ENCODE assay signal across 1 cellular context in the genomic region with DNA sequence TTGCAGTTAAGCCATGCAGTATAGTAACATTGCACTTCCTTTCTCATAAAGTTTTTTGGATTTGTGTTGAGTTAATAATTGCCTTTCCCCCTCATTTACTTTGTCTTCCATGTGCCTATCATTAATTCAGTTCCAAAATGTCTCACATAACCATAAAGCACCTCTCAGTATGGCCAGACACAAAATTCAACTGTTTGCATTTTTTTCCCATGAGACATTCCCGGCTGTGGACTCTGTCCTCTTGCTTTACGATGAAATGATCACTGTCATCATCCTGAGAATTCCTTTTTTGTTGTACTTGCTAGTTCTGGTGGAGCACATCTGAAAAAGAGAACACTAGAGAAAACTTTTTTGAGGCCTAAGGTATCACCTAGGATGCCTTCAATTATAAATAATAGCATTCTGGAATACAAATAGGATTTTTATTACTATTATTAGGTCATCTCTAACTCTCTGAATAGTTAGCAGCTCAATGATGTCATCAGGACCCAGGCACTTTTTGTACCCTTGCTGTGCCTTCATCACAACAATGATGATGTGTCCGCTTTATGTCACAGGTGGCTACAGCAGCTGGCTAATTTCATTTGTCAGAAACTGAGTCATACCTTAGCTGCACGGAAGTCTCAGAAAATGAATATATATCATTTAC.
A peak's percentile ranks its signal among the peaks of the same experiment; 100 is the strongest.
TF ChIP-seq lines count a peak whose summit lies in the region.

No MANE protein-coding gene starts in this region.

TF ChIP-seq in HepG2, 621 proteins besides CTCF, POLR2A, EP300 and RAD21 (continued from another document):
- TF ChIP-seq KMT2B (CRISPR knock-in tag; IDR thresholded peaks at IDR 0.05) (no peak), MTA3 (CRISPR knock-in tag; IDR thresholded peaks at IDR 0.05) (no peak), MLLT10 (CRISPR knock-in tag; IDR thresholded peaks at IDR 0.05) (no peak), ATF4 (CRISPR knock-in tag; IDR thresholded peaks at IDR 0.05) (peak in 1 of 2 experiments; percentile 46; a peak in 1 of 4 replicates), SAP130 (CRISPR knock-in tag; IDR thresholded peaks at IDR 0.05; ENCODE audit: low read depth) (peak; percentile 50), ZNF570 (CRISPR knock-in tag; IDR thresholded peaks at IDR 0.05; ENCODE audit: borderline replicate concordance) (no peak), IRX3 (CRISPR knock-in tag; IDR thresholded peaks at IDR 0.05; ENCODE audit: borderline replicate concordance, low read depth) (no peak), ZNF121 (CRISPR knock-in tag; IDR thresholded peaks at IDR 0.05) (no peak), HOXA9 (CRISPR knock-in tag; IDR thresholded peaks at IDR 0.05; ENCODE audit: borderline replicate concordance) (no peak), ZNF644 (CRISPR knock-in tag; IDR thresholded peaks at IDR 0.05; ENCODE audit: low read depth) (no peak; the same call in 1 of the 2 replicates), ZBTB21 (CRISPR knock-in tag; IDR thresholded peaks at IDR 0.05) (peak; percentile 74; the same call in 1 of the 2 replicates), NCOR1 (IDR thresholded peaks at IDR 0.05; ENCODE audit: borderline replicate concordance, low read length) (peak; percentile 51; the same call in 1 of the 2 replicates), RARG (CRISPR knock-in tag; IDR thresholded peaks at IDR 0.05; ENCODE audit: low read depth) (no peak), KLF16 (CRISPR knock-in tag; IDR thresholded peaks at IDR 0.05) (no peak), ELF3 (CRISPR knock-in tag; IDR thresholded peaks at IDR 0.05) (0 out of 2 replicates have a peak, but pooled peaks have one; percentile 36), EHMT2 (IDR thresholded peaks at IDR 0.05; ENCODE audit: borderline replicate concordance, low read depth, low read length) (no peak), ZNF616 (CRISPR knock-in tag; IDR thresholded peaks at IDR 0.05; ENCODE audit: low read depth) (no peak), SRSF1 (optimal IDR thresholded peaks at IDR 0.05; ENCODE audit: low read depth, low read length) (no peak), ZBTB20 (CRISPR knock-in tag; IDR thresholded peaks at IDR 0.05; ENCODE audit: borderline replicate concordance, low read depth) (no peak), ZNF24 (IDR thresholded peaks at IDR 0.05) (peak; percentile 88), TEAD3 (CRISPR knock-in tag; optimal IDR thresholded peaks at IDR 0.05; ENCODE audit: borderline replicate concordance) (peak; percentile 94), RFX3 (CRISPR knock-in tag; IDR thresholded peaks at IDR 0.05) (no peak), ZNF383 (CRISPR knock-in tag; IDR thresholded peaks at IDR 0.05; ENCODE audit: borderline replicate concordance) (no peak), ZNF280D (CRISPR knock-in tag; IDR thresholded peaks at IDR 0.05) (no peak), ZBTB1 (CRISPR knock-in tag; IDR thresholded peaks at IDR 0.05; ENCODE audit: borderline replicate concordance) (no peak), RFXAP (CRISPR knock-in tag; IDR thresholded peaks at IDR 0.05; ENCODE audit: borderline replicate concordance) (no peak), SOX13 (IDR thresholded peaks at IDR 0.05) (no peak), SOX13 (CRISPR knock-in tag; conservative IDR thresholded peaks at IDR 0.05 in 1 of 2, IDR thresholded peaks at IDR 0.05 in 1 of 2) (peak in 1 of 2 experiments; percentile 27; a peak in 1 of 4 replicates), ZNF264 (CRISPR knock-in tag; IDR thresholded peaks at IDR 0.05) (no peak), ZNF143 (CRISPR knock-in tag; IDR thresholded peaks at IDR 0.05) (no peak)
- TF ChIP-seq, protein P1, sequence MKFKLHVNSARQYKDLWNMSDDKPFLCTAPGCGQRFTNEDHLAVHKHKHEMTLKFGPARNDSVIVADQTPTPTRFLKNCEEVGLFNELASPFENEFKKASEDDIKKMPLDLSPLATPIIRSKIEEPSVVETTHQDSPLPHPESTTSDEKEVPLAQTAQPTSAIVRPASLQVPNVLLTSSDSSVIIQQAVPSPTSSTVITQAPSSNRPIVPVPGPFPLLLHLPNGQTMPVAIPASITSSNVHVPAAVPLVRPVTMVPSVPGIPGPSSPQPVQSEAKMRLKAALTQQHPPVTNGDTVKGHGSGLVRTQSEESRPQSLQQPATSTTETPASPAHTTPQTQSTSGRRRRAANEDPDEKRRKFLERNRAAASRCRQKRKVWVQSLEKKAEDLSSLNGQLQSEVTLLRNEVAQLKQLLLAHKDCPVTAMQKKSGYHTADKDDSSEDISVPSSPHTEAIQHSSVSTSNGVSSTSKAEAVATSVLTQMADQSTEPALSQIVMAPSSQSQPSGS (CRISPR knock-in tag; IDR thresholded peaks at IDR 0.05): peak; percentile 81
- TF ChIP-seq, protein P2, sequence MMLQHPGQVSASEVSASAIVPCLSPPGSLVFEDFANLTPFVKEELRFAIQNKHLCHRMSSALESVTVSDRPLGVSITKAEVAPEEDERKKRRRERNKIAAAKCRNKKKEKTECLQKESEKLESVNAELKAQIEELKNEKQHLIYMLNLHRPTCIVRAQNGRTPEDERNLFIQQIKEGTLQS (CRISPR knock-in tag; IDR thresholded peaks at IDR 0.05): peak; percentile 59; the same call in 1 of the 2 replicates
- TF ChIP-seq, protein P3, sequence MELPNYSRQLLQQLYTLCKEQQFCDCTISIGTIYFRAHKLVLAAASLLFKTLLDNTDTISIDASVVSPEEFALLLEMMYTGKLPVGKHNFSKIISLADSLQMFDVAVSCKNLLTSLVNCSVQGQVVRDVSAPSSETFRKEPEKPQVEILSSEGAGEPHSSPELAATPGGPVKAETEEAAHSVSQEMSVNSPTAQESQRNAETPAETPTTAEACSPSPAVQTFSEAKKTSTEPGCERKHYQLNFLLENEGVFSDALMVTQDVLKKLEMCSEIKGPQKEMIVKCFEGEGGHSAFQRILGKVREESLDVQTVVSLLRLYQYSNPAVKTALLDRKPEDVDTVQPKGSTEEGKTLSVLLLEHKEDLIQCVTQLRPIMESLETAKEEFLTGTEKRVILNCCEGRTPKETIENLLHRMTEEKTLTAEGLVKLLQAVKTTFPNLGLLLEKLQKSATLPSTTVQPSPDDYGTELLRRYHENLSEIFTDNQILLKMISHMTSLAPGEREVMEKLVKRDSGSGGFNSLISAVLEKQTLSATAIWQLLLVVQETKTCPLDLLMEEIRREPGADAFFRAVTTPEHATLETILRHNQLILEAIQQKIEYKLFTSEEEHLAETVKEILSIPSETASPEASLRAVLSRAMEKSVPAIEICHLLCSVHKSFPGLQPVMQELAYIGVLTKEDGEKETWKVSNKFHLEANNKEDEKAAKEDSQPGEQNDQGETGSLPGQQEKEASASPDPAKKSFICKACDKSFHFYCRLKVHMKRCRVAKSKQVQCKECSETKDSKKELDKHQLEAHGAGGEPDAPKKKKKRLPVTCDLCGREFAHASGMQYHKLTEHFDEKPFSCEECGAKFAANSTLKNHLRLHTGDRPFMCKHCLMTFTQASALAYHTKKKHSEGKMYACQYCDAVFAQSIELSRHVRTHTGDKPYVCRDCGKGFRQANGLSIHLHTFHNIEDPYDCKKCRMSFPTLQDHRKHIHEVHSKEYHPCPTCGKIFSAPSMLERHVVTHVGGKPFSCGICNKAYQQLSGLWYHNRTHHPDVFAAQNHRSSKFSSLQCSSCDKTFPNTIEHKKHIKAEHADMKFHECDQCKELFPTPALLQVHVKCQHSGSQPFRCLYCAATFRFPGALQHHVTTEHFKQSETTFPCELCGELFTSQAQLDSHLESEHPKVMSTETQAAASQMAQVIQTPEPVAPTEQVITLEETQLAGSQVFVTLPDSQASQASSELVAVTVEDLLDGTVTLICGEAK (IDR thresholded peaks at IDR 0.05): peak; percentile 54
- TF ChIP-seq, protein P3 (CRISPR knock-in tag; IDR thresholded peaks at IDR 0.05): no peak; the same call in 1 of the 2 replicates
- TF ChIP-seq, protein P4, sequence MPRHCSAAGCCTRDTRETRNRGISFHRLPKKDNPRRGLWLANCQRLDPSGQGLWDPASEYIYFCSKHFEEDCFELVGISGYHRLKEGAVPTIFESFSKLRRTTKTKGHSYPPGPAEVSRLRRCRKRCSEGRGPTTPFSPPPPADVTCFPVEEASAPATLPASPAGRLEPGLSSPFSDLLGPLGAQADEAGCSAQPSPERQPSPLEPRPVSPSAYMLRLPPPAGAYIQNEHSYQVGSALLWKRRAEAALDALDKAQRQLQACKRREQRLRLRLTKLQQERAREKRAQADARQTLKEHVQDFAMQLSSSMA (CRISPR knock-in tag; IDR thresholded peaks at IDR 0.05): no peak
- TF ChIP-seq, protein P5, sequence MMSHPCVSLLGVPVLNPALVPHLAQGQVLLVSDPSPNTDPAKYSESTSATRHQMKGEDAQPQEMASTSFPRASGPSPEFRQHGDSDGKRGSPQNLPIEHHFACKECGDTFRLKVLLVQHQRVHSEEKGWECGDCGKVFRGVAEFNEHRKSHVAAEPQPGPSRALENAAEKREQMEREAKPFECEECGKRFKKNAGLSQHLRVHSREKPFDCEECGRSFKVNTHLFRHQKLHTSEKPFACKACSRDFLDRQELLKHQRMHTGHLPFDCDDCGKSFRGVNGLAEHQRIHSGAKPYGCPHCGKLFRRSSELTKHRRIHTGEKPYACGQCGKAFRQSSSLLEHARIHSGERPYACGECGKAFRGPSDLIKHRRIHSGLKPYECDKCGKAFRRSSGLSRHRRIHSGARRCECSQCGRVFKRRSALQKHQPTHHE (CRISPR knock-in tag; IDR thresholded peaks at IDR 0.05; ENCODE audit: borderline replicate concordance): no peak
- TF ChIP-seq, protein P6, sequence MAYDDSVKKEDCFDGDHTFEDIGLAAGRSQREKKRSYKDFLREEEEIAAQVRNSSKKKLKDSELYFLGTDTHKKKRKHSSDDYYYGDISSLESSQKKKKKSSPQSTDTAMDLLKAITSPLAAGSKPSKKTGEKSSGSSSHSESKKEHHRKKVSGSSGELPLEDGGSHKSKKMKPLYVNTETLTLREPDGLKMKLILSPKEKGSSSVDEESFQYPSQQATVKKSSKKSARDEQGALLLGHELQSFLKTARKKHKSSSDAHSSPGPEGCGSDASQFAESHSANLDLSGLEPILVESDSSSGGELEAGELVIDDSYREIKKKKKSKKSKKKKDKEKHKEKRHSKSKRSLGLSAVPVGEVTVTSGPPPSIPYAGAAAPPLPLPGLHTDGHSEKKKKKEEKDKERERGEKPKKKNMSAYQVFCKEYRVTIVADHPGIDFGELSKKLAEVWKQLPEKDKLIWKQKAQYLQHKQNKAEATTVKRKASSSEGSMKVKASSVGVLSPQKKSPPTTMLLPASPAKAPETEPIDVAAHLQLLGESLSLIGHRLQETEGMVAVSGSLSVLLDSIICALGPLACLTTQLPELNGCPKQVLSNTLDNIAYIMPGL (CRISPR knock-in tag; IDR thresholded peaks at IDR 0.05; ENCODE audit: borderline replicate concordance in 1 of 2, low read depth in 1 of 2): no peak
